17 cellular contexts compared by ENCODE assay signal in the genomic region with DNA sequence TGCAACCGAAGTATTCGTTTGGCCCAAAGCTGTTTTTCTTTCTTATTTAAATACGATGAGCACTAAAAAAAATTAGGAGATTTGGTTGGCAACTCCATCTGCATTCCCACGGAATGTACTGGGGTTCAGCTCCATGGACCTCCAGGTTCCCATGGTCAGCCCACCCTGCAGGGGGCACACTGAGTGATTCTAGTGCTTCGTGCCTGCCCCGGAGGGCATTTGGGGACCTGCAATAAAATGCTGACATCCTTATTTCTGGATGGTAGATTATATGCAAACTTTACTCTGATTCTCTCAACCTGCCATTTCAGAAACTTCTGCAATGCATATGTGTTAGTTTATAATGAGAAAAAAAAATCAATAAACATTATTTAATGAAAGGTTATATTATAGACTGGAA.
A peak's percentile ranks its signal among the peaks of the same experiment; 100 is the strongest.
DNase-seq lines count a peak whose midpoint lies in the region; ATAC-seq and TF ChIP-seq lines count a peak whose summit lies in the region.
"Had no signal": no experiment of that assay in that cellular context is flagged by ENCODE, and none has a peak within 500 bp of the region (broad histone marks: within the 10 kb centered on the region; RNA-seq: fewer than 3 reads in every experiment).

No MANE protein-coding gene starts in this region.

- no peaks in the 10 kb centered on the region for H3K27me3 Mint-ChIP-seq in stimulated activated naive CD8-positive, alpha-beta T cell treated with anti-CD3 and anti-CD28 coated beads, Interleukin-15, amount 100 ng/mL, for 72 hours
- H3K27me3 Mint-ChIP-seq in HFFc6 (ENCODE audit: insufficient read depth) (no peaks in the 10 kb centered on the region), WTC11 (ENCODE audit: low read depth) (no peaks in the 10 kb centered on the region), type B pancreatic cell (no peaks in the 10 kb centered on the region)

- CTCF ChIA-PET in WTC11 (lab: Charles Lee), result interaction anchor here (0.7 to 1.1 kb wide), 2 partner anchors 16 to 45 kb away, joined by 3 to 4 read pairs; no protein-coding TSS in a partner anchor

- H3K36me3 Mint-ChIP-seq in HFFc6 (ENCODE audit: low read depth) (peaks cover 20% of the 10 kb centered on the region), WTC11 (peaks cover 8% of the 10 kb centered on the region), type B pancreatic cell (peaks cover 12% of the 10 kb centered on the region)

- no peaks in the 10 kb centered on the region for H3K9me3 ChIP-seq in vagina
- H3K9me3 ChIP-seq: SJCRH30 had no signal

- DNase-seq in stimulated activated naive CD8-positive, alpha-beta T cell treated with anti-CD3 and anti-CD28 coated beads, Interleukin-15, Interleukin-2, amounts not matched to agents 100 U/mL and 50 U/mL, for 24 hours, result peak; percentile 6
- DNase-seq in stimulated activated naive CD8-positive, alpha-beta T cell treated with anti-CD3 and anti-CD28 coated beads, Interleukin-15, amount 100 ng/mL, for 72 hours, result no peak
- DNase-seq in HFFc6 (no peak), WTC11 (ENCODE audit: low spot score) (peak; percentile 48), type B pancreatic cell (ENCODE audit: extremely low spot score, unreplicated experiment) (no peak), vagina (ENCODE audit: extremely low spot score in 2 of 2) (no peak)
- no peak for DNase-seq in activated CD4-positive, CD25-positive, alpha-beta regulatory T cell (lab: John Stamatoyannopoulos, UW)
- DNase-seq: C1 segment of cervical spinal cord, HCEC 1CT, NCI-H1105 treated with DMSO at 0.1 percent for 48 hours, NCI-H187 treated with DMSO at 0.1 percent for 48 hours, NCI-H510A, SJCRH30 had no signal

- no peaks in the 10 kb centered on the region for H3K27me3 ChIP-seq in vagina
- H3K27me3 ChIP-seq: SJCRH30 had no signal

- peak; percentile 29; the same call in 1 of the 2 replicates for TF ChIP-seq CTCF in HFFc6 (IDR thresholded peaks at IDR 0.05)
- TF ChIP-seq CTCF in WTC11 (IDR thresholded peaks at IDR 0.05), result no peak
- TF ChIP-seq CTCF in type B pancreatic cell (conservative IDR thresholded peaks at IDR 0.05), result peak; percentile 58
- TF ChIP-seq CTCF in vagina (IDR thresholded peaks at IDR 0.05), result no peak

- H3K36me3 ChIP-seq in vagina, result peaks cover 0 to 23% of the 10 kb centered on the region in 2 donors
- H3K36me3 ChIP-seq: SJCRH30 had no signal

- intact Hi-C loops in vagina (cut with DNase I), result no loop called here

- no peak overlapping the region for H3K4me3 ChIP-seq in vagina
- H3K4me3 ChIP-seq: SJCRH30 had no signal

- H3K4me3 Mint-ChIP-seq in stimulated activated naive CD8-positive, alpha-beta T cell treated with anti-CD3 and anti-CD28 coated beads, Interleukin-15, amount 100 ng/mL, for 72 hours, result no peak overlapping the region
- H3K4me3 Mint-ChIP-seq in HFFc6 (no peak overlapping the region), WTC11 (no peak overlapping the region), type B pancreatic cell (no peak overlapping the region)

- POLR2A ChIA-PET in WTC11 (lab: Charles Lee), result no interaction called here

- H3K4me1 ChIP-seq in vagina, result no peaks in the 10 kb centered on the region
- H3K4me1 ChIP-seq: SJCRH30 had no signal

- H3K9me3 Mint-ChIP-seq in stimulated activated naive CD8-positive, alpha-beta T cell treated with anti-CD3 and anti-CD28 coated beads, Interleukin-15, amount 100 ng/mL, for 72 hours, result no peaks in the 10 kb centered on the region
- H3K9me3 Mint-ChIP-seq in HFFc6 (no peaks in the 10 kb centered on the region), WTC11 (no peaks in the 10 kb centered on the region), type B pancreatic cell (no peaks in the 10 kb centered on the region)

- H3K27ac Mint-ChIP-seq in stimulated activated naive CD8-positive, alpha-beta T cell treated with anti-CD3 and anti-CD28 coated beads, Interleukin-15, amount 100 ng/mL, for 72 hours, result no peak overlapping the region
- H3K27ac Mint-ChIP-seq in HFFc6 (no peak overlapping the region), WTC11 (no peak overlapping the region), type B pancreatic cell (no peak overlapping the region)

- no peak for TF ChIP-seq POLR2A in vagina (IDR thresholded peaks at IDR 0.05)

- no peak overlapping the region for H3K27ac ChIP-seq in vagina
- H3K27ac ChIP-seq: HL-60, KMS-11, RWPE1, SJCRH30 had no signal

- ATAC-seq in stimulated activated naive CD8-positive, alpha-beta T cell treated with anti-CD3 and anti-CD28 coated beads, Interleukin-15, Interleukin-2, amounts not matched to agents 100 U/mL and 50 U/mL, for 24 hours, result no peak
- ATAC-seq in stimulated activated naive CD8-positive, alpha-beta T cell treated with anti-CD3 and anti-CD28 coated beads, Interleukin-15, amount 100 ng/mL, for 72 hours, result no peak
- ATAC-seq in WTC11, result no peak
- ATAC-seq in HG03565 (IDR thresholded peaks at IDR 0.05; ENCODE audit: unreplicated experiment), result no peak

- H3K4me1 Mint-ChIP-seq in stimulated activated naive CD8-positive, alpha-beta T cell treated with anti-CD3 and anti-CD28 coated beads, Interleukin-15, amount 100 ng/mL, for 72 hours, result peaks cover 17% of the 10 kb centered on the region
- no peaks in the 10 kb centered on the region for H3K4me1 Mint-ChIP-seq in HFFc6 (ENCODE audit: low read depth)
- peaks cover 14% of the 10 kb centered on the region; the same call in 1 of the 2 replicates for H3K4me1 Mint-ChIP-seq in WTC11
- H3K4me1 Mint-ChIP-seq in type B pancreatic cell (ENCODE audit: unreplicated experiment), result no peaks in the 10 kb centered on the region

TF ChIP-seq in WTC11, 78 proteins besides CTCF, POLR2A, EP300 and RAD21 (continues in another document):
- TF ChIP-seq, protein P1, sequence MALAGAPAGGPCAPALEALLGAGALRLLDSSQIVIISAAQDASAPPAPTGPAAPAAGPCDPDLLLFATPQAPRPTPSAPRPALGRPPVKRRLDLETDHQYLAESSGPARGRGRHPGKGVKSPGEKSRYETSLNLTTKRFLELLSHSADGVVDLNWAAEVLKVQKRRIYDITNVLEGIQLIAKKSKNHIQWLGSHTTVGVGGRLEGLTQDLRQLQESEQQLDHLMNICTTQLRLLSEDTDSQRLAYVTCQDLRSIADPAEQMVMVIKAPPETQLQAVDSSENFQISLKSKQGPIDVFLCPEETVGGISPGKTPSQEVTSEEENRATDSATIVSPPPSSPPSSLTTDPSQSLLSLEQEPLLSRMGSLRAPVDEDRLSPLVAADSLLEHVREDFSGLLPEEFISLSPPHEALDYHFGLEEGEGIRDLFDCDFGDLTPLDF (CRISPR knock-in tag; IDR thresholded peaks at IDR 0.05), result no peak
- TF ChIP-seq, protein P2, sequence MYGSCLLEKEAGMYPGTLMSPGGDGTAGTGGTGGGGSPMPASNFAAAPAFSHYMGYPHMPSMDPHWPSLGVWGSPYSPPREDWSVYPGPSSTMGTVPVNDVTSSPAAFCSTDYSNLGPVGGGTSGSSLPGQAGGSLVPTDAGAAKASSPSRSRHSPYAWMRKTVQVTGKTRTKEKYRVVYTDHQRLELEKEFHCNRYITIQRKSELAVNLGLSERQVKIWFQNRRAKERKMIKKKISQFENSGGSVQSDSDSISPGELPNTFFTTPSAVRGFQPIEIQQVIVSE (CRISPR knock-in tag; IDR thresholded peaks at IDR 0.05; ENCODE audit: borderline replicate concordance), result no peak
- no peak for TF ChIP-seq ZNF396 (CRISPR knock-in tag; IDR thresholded peaks at IDR 0.05; ENCODE audit: borderline replicate concordance)
- TF ChIP-seq ZNF263 (CRISPR knock-in tag; IDR thresholded peaks at IDR 0.05; ENCODE audit: low read depth), result no peak
- no peak for TF ChIP-seq PRRX2 (CRISPR knock-in tag; IDR thresholded peaks at IDR 0.05)
- no peak for TF ChIP-seq JAZF1 (CRISPR knock-in tag; IDR thresholded peaks at IDR 0.05)
- TF ChIP-seq ATF1 (CRISPR knock-in tag; IDR thresholded peaks at IDR 0.05), result no peak
- TF ChIP-seq, protein P3, sequence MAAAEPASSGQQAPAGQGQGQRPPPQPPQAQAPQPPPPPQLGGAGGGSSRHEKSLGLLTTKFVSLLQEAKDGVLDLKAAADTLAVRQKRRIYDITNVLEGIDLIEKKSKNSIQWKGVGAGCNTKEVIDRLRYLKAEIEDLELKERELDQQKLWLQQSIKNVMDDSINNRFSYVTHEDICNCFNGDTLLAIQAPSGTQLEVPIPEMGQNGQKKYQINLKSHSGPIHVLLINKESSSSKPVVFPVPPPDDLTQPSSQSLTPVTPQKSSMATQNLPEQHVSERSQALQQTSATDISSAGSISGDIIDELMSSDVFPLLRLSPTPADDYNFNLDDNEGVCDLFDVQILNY (CRISPR knock-in tag; IDR thresholded peaks at IDR 0.05), result no peak
- TF ChIP-seq, protein P4, sequence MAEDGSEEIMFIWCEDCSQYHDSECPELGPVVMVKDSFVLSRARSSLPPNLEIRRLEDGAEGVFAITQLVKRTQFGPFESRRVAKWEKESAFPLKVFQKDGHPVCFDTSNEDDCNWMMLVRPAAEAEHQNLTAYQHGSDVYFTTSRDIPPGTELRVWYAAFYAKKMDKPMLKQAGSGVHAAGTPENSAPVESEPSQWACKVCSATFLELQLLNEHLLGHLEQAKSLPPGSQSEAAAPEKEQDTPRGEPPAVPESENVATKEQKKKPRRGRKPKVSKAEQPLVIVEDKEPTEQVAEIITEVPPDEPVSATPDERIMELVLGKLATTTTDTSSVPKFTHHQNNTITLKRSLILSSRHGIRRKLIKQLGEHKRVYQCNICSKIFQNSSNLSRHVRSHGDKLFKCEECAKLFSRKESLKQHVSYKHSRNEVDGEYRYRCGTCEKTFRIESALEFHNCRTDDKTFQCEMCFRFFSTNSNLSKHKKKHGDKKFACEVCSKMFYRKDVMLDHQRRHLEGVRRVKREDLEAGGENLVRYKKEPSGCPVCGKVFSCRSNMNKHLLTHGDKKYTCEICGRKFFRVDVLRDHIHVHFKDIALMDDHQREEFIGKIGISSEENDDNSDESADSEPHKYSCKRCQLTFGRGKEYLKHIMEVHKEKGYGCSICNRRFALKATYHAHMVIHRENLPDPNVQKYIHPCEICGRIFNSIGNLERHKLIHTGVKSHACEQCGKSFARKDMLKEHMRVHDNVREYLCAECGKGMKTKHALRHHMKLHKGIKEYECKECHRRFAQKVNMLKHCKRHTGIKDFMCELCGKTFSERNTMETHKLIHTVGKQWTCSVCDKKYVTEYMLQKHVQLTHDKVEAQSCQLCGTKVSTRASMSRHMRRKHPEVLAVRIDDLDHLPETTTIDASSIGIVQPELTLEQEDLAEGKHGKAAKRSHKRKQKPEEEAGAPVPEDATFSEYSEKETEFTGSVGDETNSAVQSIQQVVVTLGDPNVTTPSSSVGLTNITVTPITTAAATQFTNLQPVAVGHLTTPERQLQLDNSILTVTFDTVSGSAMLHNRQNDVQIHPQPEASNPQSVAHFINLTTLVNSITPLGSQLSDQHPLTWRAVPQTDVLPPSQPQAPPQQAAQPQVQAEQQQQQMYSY (CRISPR knock-in tag; IDR thresholded peaks at IDR 0.05), result no peak
- no peak for TF ChIP-seq ZNF121 (CRISPR knock-in tag; IDR thresholded peaks at IDR 0.05)
- no peak for TF ChIP-seq RORB (CRISPR knock-in tag; IDR thresholded peaks at IDR 0.05)
- no peak for TF ChIP-seq CREM (CRISPR knock-in tag; IDR thresholded peaks at IDR 0.05)
- no peak for TF ChIP-seq ETV6 (CRISPR knock-in tag; IDR thresholded peaks at IDR 0.05)
- no peak for TF ChIP-seq ZNF138 (CRISPR knock-in tag; conservative IDR thresholded peaks at IDR 0.05)
- TF ChIP-seq NR2C2 (CRISPR knock-in tag; IDR thresholded peaks at IDR 0.05), result no peak

Comparison
In these comparisons a context has a peak if more than half of its experiments do, and no peak if none do; other contexts are left out.
1. DNase-seq: peak in stimulated activated naive CD8-positive, alpha-beta T cell treated with anti-CD3 and anti-CD28 coated beads, Interleukin-15, Interleukin-2, amounts not matched to agents 100 U/mL and 50 U/mL, for 24 hours (single experiment) and WTC11 (single experiment); none in stimulated activated naive CD8-positive, alpha-beta T cell treated with anti-CD3 and anti-CD28 coated beads, Interleukin-15, amount 100 ng/mL, for 72 hours (0 of 2), HFFc6 (single experiment), type B pancreatic cell (single experiment), vagina (0 of 2) and activated CD4-positive, CD25-positive, alpha-beta regulatory T cell (0 of 4).
2. CTCF ChIP-seq: peak in HFFc6 (single experiment) and type B pancreatic cell (single experiment); none in WTC11 (single experiment) and vagina (0 of 3).